ENCODE assay signal across 24 cellular contexts in the genomic region with DNA sequence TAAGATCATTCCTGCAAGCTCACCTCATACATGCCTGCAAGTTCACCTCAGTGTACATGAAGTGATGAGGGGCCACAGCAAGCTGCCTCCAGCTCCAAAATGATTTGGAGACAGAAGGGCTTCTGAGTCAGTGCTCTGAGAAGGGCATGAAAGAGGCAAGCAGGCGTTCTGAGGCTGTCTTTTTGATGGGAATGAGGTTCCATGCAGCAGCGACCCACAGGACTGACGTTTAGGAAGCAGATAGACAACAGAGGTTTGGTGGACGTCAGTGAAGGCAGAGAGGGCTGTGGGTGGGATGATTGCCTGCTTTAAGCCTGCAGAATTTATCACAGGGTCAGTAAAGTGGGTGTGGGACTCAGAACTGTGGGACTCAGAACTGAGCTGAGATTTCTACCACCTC. TPM values are rescaled to one million over a fixed set of nuclear protein-coding genes. Genes with fewer than 3 reads are reported as not detected.
DNase-seq lines count a peak whose midpoint lies in the region; ATAC-seq and TF ChIP-seq lines count a peak whose summit lies in the region.
"Had no signal": no experiment of that assay in that cellular context is flagged by ENCODE, and none has a peak within 500 bp of the region (broad histone marks: within the 10 kb centered on the region; RNA-seq: fewer than 3 reads in every experiment).

No MANE protein-coding gene starts in this region.

- no peak overlapping the region for H3K4me2 ChIP-seq in neuronal stem cell (ENCODE audit: insufficient read depth, low read length, poor library complexity, severe bottlenecking)

- intact Hi-C loops in Right ventricle myocardium superior (cut with DNase I) (no loop called here), vagina (cut with DNase I) (no loop called here)

- peak overlapping the region; percentile 39 for H3K9ac ChIP-seq in neuronal stem cell (ENCODE audit: low read depth, low read length, poor library complexity)

- H3K4ac ChIP-seq in neuronal stem cell (ENCODE audit: low read length) = no peak overlapping the region

- no peak overlapping the region for H3K14ac ChIP-seq in neuronal stem cell (ENCODE audit: low read length)

- H3K9me3 ChIP-seq in right atrium auricular region (peaks cover 0 to 11% of the 10 kb centered on the region in 2 donors), neuronal stem cell (replicated peaks in 1 of 2; ENCODE audit: control insufficient read depth in 2 of 2, insufficient read depth in 1 of 2, low read depth in 1 of 2, low read length in 2 of 2) (peaks cover 0 to 2% of the 10 kb centered on the region in 2 donors), vagina (no peaks in the 10 kb centered on the region)

- H3K27me3 ChIP-seq in right atrium auricular region = no peaks in the 10 kb centered on the region
- H3K27me3 ChIP-seq in neuronal stem cell (ENCODE audit: control insufficient read depth in 3 of 3, insufficient read depth in 3 of 3, low read depth in 1 of 3, low read length in 3 of 3) = peaks cover 0 to 37% (median 0%) of the 10 kb centered on the region in 3 experiments
- H3K27me3 ChIP-seq in vagina = no peaks in the 10 kb centered on the region

- H3K79me1 ChIP-seq in neuronal stem cell (ENCODE audit: low read depth, low read length) = no peaks in the 10 kb centered on the region

- H3K27ac ChIP-seq in right atrium auricular region = no peak overlapping the region
- peak overlapping the region; percentile 11 for H3K27ac ChIP-seq in neuronal stem cell (replicated peaks; ENCODE audit: low read length)
- no peak overlapping the region for H3K27ac ChIP-seq in vagina
- H3K27ac ChIP-seq: C4-2B had no signal

- H3K4me3 ChIP-seq in right atrium auricular region (no peak overlapping the region), neuronal stem cell (ENCODE audit: low read length in 2 of 2) (no peak overlapping the region), vagina (no peak overlapping the region)

- no peak overlapping the region for H4K8ac ChIP-seq in neuronal stem cell (ENCODE audit: low read depth, low read length)

- no peak overlapping the region for H2AK5ac ChIP-seq in neuronal stem cell (ENCODE audit: low read depth, low read length)

- H3K36me3 Mint-ChIP-seq in stimulated activated effector memory CD8-positive, alpha-beta T cell treated with anti-CD3 and anti-CD28 coated beads, Interleukin-12 subunit alpha, Interleukin-12 subunit beta, amount 100 ng/mL, for 72 hours = no peaks in the 10 kb centered on the region
- H3K36me3 Mint-ChIP-seq: CD8-positive, alpha-beta memory T cell had no signal

- no peaks in the 10 kb centered on the region for H3K9me3 Mint-ChIP-seq in stimulated activated effector memory CD8-positive, alpha-beta T cell treated with anti-CD3 and anti-CD28 coated beads, Interleukin-12 subunit alpha, Interleukin-12 subunit beta, amount 100 ng/mL, for 72 hours

- DNase-seq in right atrium auricular region (ENCODE audit: low spot score) (peak; percentile 43), Right ventricle myocardium superior (no peak), islet precursor cell (peak; percentile 35), neuronal stem cell (ENCODE audit: low spot score) (no peak), vagina (ENCODE audit: extremely low spot score in 2 of 2) (peak; percentile 37 to 67)
- no peak for DNase-seq in stimulated activated CD8-positive, alpha-beta memory T cell treated with anti-CD3 and anti-CD28 coated beads, Interleukin-4, amount 100 ng/mL, for 48 hours
- no peak for DNase-seq in stimulated activated effector memory CD8-positive, alpha-beta T cell treated with anti-CD3 and anti-CD28 coated beads, Interleukin-12 subunit alpha, Interleukin-12 subunit beta, amount 100 ng/mL, for 72 hours (ENCODE audit: low spot score in 2 of 2)
- no peak for DNase-seq in activated naive CD4-positive, alpha-beta T cell treated with anti-CD3 and anti-CD28 coated beads, Interleukin-2, amount 50 U/mL, for 16 hours
- DNase-seq: Calu3; CD8-positive, alpha-beta memory T cell; GF-D8; MM.1S; NCI-H1048; NCI-H1417 treated with DMSO at 0.1 percent for 48 hours; NCI-H187 treated with DMSO at 0.1 percent for 48 hours; NCI-H2107; NCI-H446 treated with DMSO at 0.1 percent for 48 hours; NCI-H526 treated with DMSO at 0.1 percent for 48 hours; RPMI8226; SHP77 treated with DMSO at 0.1 percent for 48 hours had no signal

- no peaks in the 10 kb centered on the region for H3K4me1 ChIP-seq in right atrium auricular region
- H3K4me1 ChIP-seq in neuronal stem cell (ENCODE audit: control insufficient read depth in 2 of 2, insufficient read depth in 1 of 2, low read depth in 1 of 2, low read length in 2 of 2) = peaks cover 2 to 12% of the 10 kb centered on the region in 2 donors
- H3K4me1 ChIP-seq in vagina = no peaks in the 10 kb centered on the region

- H4K91ac ChIP-seq in neuronal stem cell (ENCODE audit: low read depth, low read length, poor library complexity) = peak overlapping the region; percentile 65

- H3K23ac ChIP-seq in neuronal stem cell (ENCODE audit: low read depth, low read length, poor library complexity) = peak overlapping the region; percentile 7

- peak overlapping the region; percentile 30 for H2BK12ac ChIP-seq in neuronal stem cell (ENCODE audit: low read length)

- TF ChIP-seq CTCF in right atrium auricular region (IDR thresholded peaks at IDR 0.05) (no peak), vagina (IDR thresholded peaks at IDR 0.05) (no peak)

- H3K18ac ChIP-seq in neuronal stem cell (ENCODE audit: low read length) = peak overlapping the region; percentile 71

- no peak for ATAC-seq in Right ventricle myocardium superior (ENCODE audit: poor library complexity)
- ATAC-seq in stimulated activated effector memory CD8-positive, alpha-beta T cell treated with anti-CD3 and anti-CD28 coated beads, Interleukin-12 subunit alpha, Interleukin-12 subunit beta, amount 100 ng/mL, for 72 hours = no peak

- H2AFZ ChIP-seq in neuronal stem cell (ENCODE audit: low read length) = no peak overlapping the region

- no peak for TF ChIP-seq POLR2A in vagina (IDR thresholded peaks at IDR 0.05)

- peak overlapping the region; percentile 54 for H2BK15ac ChIP-seq in neuronal stem cell (ENCODE audit: low read length)

- no peak overlapping the region for H3K4me3 Mint-ChIP-seq in stimulated activated effector memory CD8-positive, alpha-beta T cell treated with anti-CD3 and anti-CD28 coated beads, Interleukin-12 subunit alpha, Interleukin-12 subunit beta, amount 100 ng/mL, for 72 hours
- H3K4me3 Mint-ChIP-seq: CD8-positive, alpha-beta memory T cell had no signal

- no peak overlapping the region for H2BK5ac ChIP-seq in neuronal stem cell (ENCODE audit: low read length)

- H3K36me3 ChIP-seq in right atrium auricular region (no peaks in the 10 kb centered on the region), neuronal stem cell (replicated peaks in 1 of 2; ENCODE audit: control insufficient read depth in 2 of 2, insufficient read depth in 2 of 2, low read length in 2 of 2) (no peaks in the 10 kb centered on the region), vagina (no peaks in the 10 kb centered on the region)

- no peaks in the 10 kb centered on the region for H3K4me1 Mint-ChIP-seq in stimulated activated effector memory CD8-positive, alpha-beta T cell treated with anti-CD3 and anti-CD28 coated beads, Interleukin-12 subunit alpha, Interleukin-12 subunit beta, amount 100 ng/mL, for 72 hours
- H3K4me1 Mint-ChIP-seq: CD8-positive, alpha-beta memory T cell had no signal

- H2BK120ac ChIP-seq in neuronal stem cell (ENCODE audit: low read depth, low read length) = peak overlapping the region; percentile 87

- no peak overlapping the region for H3K27ac Mint-ChIP-seq in stimulated activated effector memory CD8-positive, alpha-beta T cell treated with anti-CD3 and anti-CD28 coated beads, Interleukin-12 subunit alpha, Interleukin-12 subunit beta, amount 100 ng/mL, for 72 hours
- H3K27ac Mint-ChIP-seq: CD8-positive, alpha-beta memory T cell had no signal

- no CpG with 5 or more reads among the region's 4 CpGs for WGBS in neuronal stem cell (ENCODE audit: extremely low coverage in 2 of 2, insufficient read length in 2 of 2, insufficient replicate concordance in 1 of 2), 2 donors

RNA-seq across cellular contexts. Expression of a gene that starts 8.9 kb away (rescaled TPM):
- not detected for total RNA-seq in right atrium auricular region
- not detected for total RNA-seq in Right ventricle myocardium superior
- polyA plus RNA-seq in neuronal stem cell (2013, experiment 1 of 2) = not detected
- polyA plus RNA-seq in neuronal stem cell (2013, experiment 2 of 2) = 0.07 TPM
- not detected for total RNA-seq in vagina
- total RNA-seq: CD8-positive, alpha-beta memory T cell; Daoy; H4; LHCN-M2 had no signal
- polyA plus RNA-seq: CD8-positive, alpha-beta memory T cell had no signal

Comparison
In these comparisons a context has a peak if more than half of its experiments do, and no peak if none do; other contexts are left out.
1. DNase-seq: peak in right atrium auricular region (single experiment), islet precursor cell (single experiment) and vagina (2 of 2); none in Right ventricle myocardium superior (single experiment), neuronal stem cell (single experiment), stimulated activated CD8-positive, alpha-beta memory T cell treated with anti-CD3 and anti-CD28 coated beads, Interleukin-4, amount 100 ng/mL, for 48 hours (single experiment), stimulated activated effector memory CD8-positive, alpha-beta T cell treated with anti-CD3 and anti-CD28 coated beads, Interleukin-12 subunit alpha, Interleukin-12 subunit beta, amount 100 ng/mL, for 72 hours (0 of 2) and activated naive CD4-positive, alpha-beta T cell treated with anti-CD3 and anti-CD28 coated beads, Interleukin-2, amount 50 U/mL, for 16 hours (single experiment).